25 cellular contexts compared by ENCODE assay signal in genomic region chr1:39779821-39780220, GRCh38. TPM values are rescaled to one million over a fixed set of nuclear protein-coding genes. Genes with fewer than 3 reads are reported as not detected.
"Had no signal": no experiment of that assay in that cellular context is flagged by ENCODE, and none has a peak within 500 bp of the region (broad histone marks: within the 10 kb centered on the region; RNA-seq: fewer than 3 reads in every experiment).

No MANE protein-coding gene starts in this region.

- H3K4me1 ChIP-seq: Peyer's patch had no signal

- H3K36me3 ChIP-seq: Peyer's patch, SJCRH30 had no signal

- H3K27ac ChIP-seq: Peyer's patch, SJCRH30 had no signal

- ATAC-seq: HepG2, PC-3, Right ventricle myocardium inferior, SK-N-SH treated with all-trans-retinoic acid at 6 μM for 48 hours had no signal

- DNase-seq: IMR-90; KG1; MV-4-11; NCI-H1048; NCI-H1105; NCI-H1417 treated with DMSO at 0.1 percent for 48 hours; NCI-H146; NCI-H1694 treated with DMSO at 0.1 percent for 48 hours; NCI-H1930; NCI-H2081; NCI-H2107; NCI-H226; NCI-H446; NCI-H524 treated with DMSO at 0.1 percent for 48 hours; NCI-H69; NCI-H774; NK-92 treated with Interleukin-12 subunit alpha and Interleukin-12 subunit beta, amount 100 ng/mL, for 24 hours; PC-3; SHP77 treated with DMSO at 0.1 percent for 48 hours; SJCRH30 had no signal

- H3K4me3 ChIP-seq: Peyer's patch, SJCRH30 had no signal

- H3K9me3 ChIP-seq: Peyer's patch, SJCRH30 had no signal

- H3K27me3 ChIP-seq: Peyer's patch, SJCRH30 had no signal

RNA-seq across cellular contexts. Expression of gene OXCT2, which starts 8.7 kb away (rescaled TPM):
- total RNA-seq: HT1080 had no signal

RNA-seq across cellular contexts. Expression of gene BMP8B, which starts 8.8 kb away (rescaled TPM):
- total RNA-seq: HT1080, IMR-90 had no signal
- polyA plus RNA-seq: IMR-90 had no signal
